In the genomic region with DNA sequence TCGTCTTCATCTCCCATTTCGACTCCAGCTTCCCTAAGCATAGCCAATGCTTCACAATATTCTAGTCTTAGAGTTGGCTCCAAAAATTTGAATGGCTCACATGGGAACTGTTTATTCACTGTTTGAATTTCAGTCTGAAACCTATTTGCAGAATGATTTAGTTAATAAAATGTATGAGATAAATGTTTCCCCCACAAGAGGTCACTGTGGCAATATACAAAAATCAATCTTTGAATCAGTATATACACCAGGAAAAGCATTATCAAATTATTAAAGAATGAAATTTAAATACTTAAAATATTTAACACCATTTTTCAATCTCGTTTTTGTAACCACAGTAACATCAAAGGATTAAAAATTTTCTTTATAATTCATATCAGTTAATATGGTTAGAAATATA, we compare ENCODE assay signal across 8 cellular contexts. TPM values are rescaled to one million over a fixed set of nuclear protein-coding genes. Genes with fewer than 3 reads are reported as not detected.
DNase-seq lines count a peak whose midpoint lies in the region; ATAC-seq and TF ChIP-seq lines count a peak whose summit lies in the region.

No MANE protein-coding gene starts in this region.

- H3K4me3 ChIP-seq in gastrocnemius medialis = no peak overlapping the region

- in situ Hi-C loops in gastrocnemius medialis (cut with MboI; ENCODE audit: low sequenced_read_pairs in 4 of 4) = loop anchor here in 3 of 4 donors (5.0 to 10.0 kb wide), 2 partner anchors 466 to 469 kb away; no protein-coding TSS in a partner anchor

- H3K27ac Mint-ChIP-seq in activated T-helper 17 cell treated with anti-CD3 and anti-CD28 coated beads, Interleukin-2, amount 50 U/mL, for 72 hours = no peak overlapping the region

- TF ChIP-seq POLR2A in gastrocnemius medialis (IDR thresholded peaks at IDR 0.05) = no peak

- H3K4me1 ChIP-seq in gastrocnemius medialis = no peaks in the 10 kb centered on the region

- H3K4me1 Mint-ChIP-seq in activated T-helper 17 cell treated with anti-CD3 and anti-CD28 coated beads, Interleukin-2, amount 50 U/mL, for 72 hours = no peaks in the 10 kb centered on the region

- DNase-seq in SIG-M5 treated with dmso at 0.1 percent for 504 hours (lab: John Stamatoyannopoulos, UW; ENCODE audit: unreplicated experiment) = peak; percentile 43
- DNase-seq in SIG-M5 (lab: John Stamatoyannopoulos, UW) = no peak
- peak; percentile 78 for DNase-seq in NCI-H1694 (lab: John Stamatoyannopoulos, UW)
- peak; percentile 18 for DNase-seq in kidney glomerular epithelial cell (lab: John Stamatoyannopoulos, UW)
- no peak for DNase-seq in gastrocnemius medialis

- intact Hi-C loops in gastrocnemius medialis (cut with DNase I; ENCODE audit: low total_unique reads) = loop anchor here (5.0 kb wide), 1 partner anchor 56 kb away; no protein-coding TSS in a partner anchor

- H3K27me3 Mint-ChIP-seq in activated T-helper 17 cell treated with anti-CD3 and anti-CD28 coated beads, Interleukin-2, amount 50 U/mL, for 72 hours = no peaks in the 10 kb centered on the region

- no peaks in the 10 kb centered on the region for H3K9me3 ChIP-seq in gastrocnemius medialis

- ATAC-seq in activated T-helper 17 cell treated with anti-CD3 and anti-CD28 coated beads, Interleukin-2, amount 50 U/mL, for 72 hours (replicated peaks) = peak; percentile 28
- ATAC-seq in HG03457 (IDR thresholded peaks at IDR 0.05; ENCODE audit: unreplicated experiment) = no peak
- ATAC-seq in HG02938 (IDR thresholded peaks at IDR 0.05; ENCODE audit: unreplicated experiment) = no peak
- no peak for ATAC-seq in gastrocnemius medialis

- H3K27me3 ChIP-seq in gastrocnemius medialis = no peaks in the 10 kb centered on the region

- H3K27ac ChIP-seq in gastrocnemius medialis = no peak overlapping the region

- H3K36me3 Mint-ChIP-seq in activated T-helper 17 cell treated with anti-CD3 and anti-CD28 coated beads, Interleukin-2, amount 50 U/mL, for 72 hours (ENCODE audit: low read depth) = peaks cover 76% of the 10 kb centered on the region

- peaks cover 0 to 28% of the 10 kb centered on the region in 2 donors for H3K36me3 ChIP-seq in gastrocnemius medialis

- no peak overlapping the region for H3K4me3 Mint-ChIP-seq in activated T-helper 17 cell treated with anti-CD3 and anti-CD28 coated beads, Interleukin-2, amount 50 U/mL, for 72 hours

- TF ChIP-seq CTCF in gastrocnemius medialis (IDR thresholded peaks at IDR 0.05 in 4 of 5, conservative IDR thresholded peaks at IDR 0.05 in 1 of 5) = peak in 2 of 5 experiments; percentile 30 to 47

- no peaks in the 10 kb centered on the region for H3K9me3 Mint-ChIP-seq in activated T-helper 17 cell treated with anti-CD3 and anti-CD28 coated beads, Interleukin-2, amount 50 U/mL, for 72 hours

RNA-seq across cellular contexts. Expression of a gene that starts 40.0 kb away (rescaled TPM):
- 100 to 1,000 TPM; 163 to 245 TPM for total RNA-seq in activated T-helper 17 cell treated with anti-CD3 and anti-CD28 coated beads, Interleukin-2, amount 50 U/mL, for 72 hours
- 1 to 10 TPM; 4.2 to 6.3 (median 4.8) TPM for total RNA-seq in gastrocnemius medialis

Comparison
In these comparisons a context has a peak if more than half of its experiments do, and no peak if none do; other contexts are left out.
1. DNase-seq: peak in SIG-M5 treated with dmso at 0.1 percent for 504 hours (single experiment), NCI-H1694 (single experiment) and kidney glomerular epithelial cell (single experiment); none in SIG-M5 (single experiment) and gastrocnemius medialis (0 of 2).
2. RNA of a gene that starts 40.0 kb away (total RNA-seq): 163 to 245 TPM in activated T-helper 17 cell treated with anti-CD3 and anti-CD28 coated beads, Interleukin-2, amount 50 U/mL, for 72 hours; 4.2 to 6.3 TPM in gastrocnemius medialis; every median in the first group is over 10 times any median in the second.